Comparison of ENCODE assay signal across 1 cellular context in the genomic region with DNA sequence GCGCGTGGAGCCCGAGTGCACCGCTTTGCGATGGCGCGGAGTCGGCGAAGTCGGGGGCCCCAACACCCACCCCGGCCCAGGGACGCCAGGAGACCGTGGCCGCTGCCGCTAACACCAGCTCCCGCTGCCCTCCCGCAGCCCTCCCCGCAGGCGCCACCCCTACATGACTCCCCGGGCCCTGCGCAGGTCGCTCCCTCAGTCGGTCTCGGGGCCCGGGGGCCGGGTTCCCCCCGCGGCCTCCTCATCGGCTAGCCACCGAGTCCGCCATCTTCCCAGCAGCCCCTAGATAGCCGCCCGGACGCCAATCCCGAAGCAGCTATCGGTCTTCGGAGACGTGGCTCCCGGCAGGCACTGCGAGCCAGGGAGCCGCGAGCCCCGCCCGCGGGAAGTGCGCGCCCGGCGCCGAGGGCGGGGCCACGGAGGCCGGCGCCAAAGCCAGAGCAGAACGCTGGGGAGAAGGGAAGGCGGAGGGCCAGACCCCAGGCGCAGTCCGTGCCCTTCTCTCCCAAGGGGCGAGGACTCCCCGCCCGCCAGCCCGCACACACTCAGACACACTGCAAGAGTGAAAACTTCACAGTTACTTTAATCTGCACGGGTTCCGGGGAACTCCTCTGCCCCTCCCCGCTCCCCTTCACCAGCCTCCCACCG.
A peak's percentile ranks its signal among the peaks of the same experiment; 100 is the strongest.
TF ChIP-seq lines count a peak whose summit lies in the region.

A gene with protein sequence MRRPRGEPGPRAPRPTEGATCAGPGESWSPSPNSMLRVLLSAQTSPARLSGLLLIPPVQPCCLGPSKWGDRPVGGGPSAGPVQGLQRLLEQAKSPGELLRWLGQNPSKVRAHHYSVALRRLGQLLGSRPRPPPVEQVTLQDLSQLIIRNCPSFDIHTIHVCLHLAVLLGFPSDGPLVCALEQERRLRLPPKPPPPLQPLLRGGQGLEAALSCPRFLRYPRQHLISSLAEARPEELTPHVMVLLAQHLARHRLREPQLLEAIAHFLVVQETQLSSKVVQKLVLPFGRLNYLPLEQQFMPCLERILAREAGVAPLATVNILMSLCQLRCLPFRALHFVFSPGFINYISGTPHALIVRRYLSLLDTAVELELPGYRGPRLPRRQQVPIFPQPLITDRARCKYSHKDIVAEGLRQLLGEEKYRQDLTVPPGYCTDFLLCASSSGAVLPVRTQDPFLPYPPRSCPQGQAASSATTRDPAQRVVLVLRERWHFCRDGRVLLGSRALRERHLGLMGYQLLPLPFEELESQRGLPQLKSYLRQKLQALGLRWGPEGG (minus strand): TSS at position 288 of the 648 bp plus-strand sequence. CDS start 43 bp downstream, at position 245.

TF ChIP-seq in HEK293, 187 proteins besides CTCF, POLR2A, EP300 and RAD21 (continued from another document and continues in another):
- TF ChIP-seq ZBTB6 (tag by site-specific recombination; IDR thresholded peaks at IDR 0.05): no peak
- no peak for TF ChIP-seq ZNF555 (tag by site-specific recombination; conservative IDR thresholded peaks at IDR 0.05)
- no peak; the same call in 1 of the 2 replicates for TF ChIP-seq WT1 (tag by site-specific recombination; IDR thresholded peaks at IDR 0.05)
- no peak; the same call in 1 of the 2 replicates for TF ChIP-seq ZNF169 (tag by site-specific recombination; IDR thresholded peaks at IDR 0.05)
- TF ChIP-seq SP7 (tag by site-specific recombination; IDR thresholded peaks at IDR 0.05): 0 out of 2 replicates have a peak, but pooled peaks have one; percentile 34
- TF ChIP-seq ZNF433 (tag by site-specific recombination; IDR thresholded peaks at IDR 0.05; ENCODE audit: low read depth): no peak
- peak; percentile 93 for TF ChIP-seq ZBTB8A (tag by site-specific recombination; IDR thresholded peaks at IDR 0.05)
- TF ChIP-seq, protein P1, sequence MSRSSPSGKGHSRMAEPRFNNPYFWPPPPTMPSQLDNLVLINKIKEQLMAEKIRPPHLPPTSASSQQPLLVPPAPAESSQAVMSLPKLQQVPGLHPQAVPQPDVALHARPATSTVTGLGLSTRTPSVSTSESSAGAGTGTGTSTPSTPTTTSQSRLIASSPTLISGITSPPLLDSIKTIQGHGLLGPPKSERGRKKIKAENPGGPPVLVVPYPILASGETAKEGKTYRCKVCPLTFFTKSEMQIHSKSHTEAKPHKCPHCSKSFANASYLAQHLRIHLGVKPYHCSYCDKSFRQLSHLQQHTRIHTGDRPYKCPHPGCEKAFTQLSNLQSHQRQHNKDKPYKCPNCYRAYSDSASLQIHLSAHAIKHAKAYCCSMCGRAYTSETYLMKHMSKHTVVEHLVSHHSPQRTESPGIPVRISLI (tag by site-specific recombination; IDR thresholded peaks at IDR 0.05): no peak
- TF ChIP-seq, protein P2, sequence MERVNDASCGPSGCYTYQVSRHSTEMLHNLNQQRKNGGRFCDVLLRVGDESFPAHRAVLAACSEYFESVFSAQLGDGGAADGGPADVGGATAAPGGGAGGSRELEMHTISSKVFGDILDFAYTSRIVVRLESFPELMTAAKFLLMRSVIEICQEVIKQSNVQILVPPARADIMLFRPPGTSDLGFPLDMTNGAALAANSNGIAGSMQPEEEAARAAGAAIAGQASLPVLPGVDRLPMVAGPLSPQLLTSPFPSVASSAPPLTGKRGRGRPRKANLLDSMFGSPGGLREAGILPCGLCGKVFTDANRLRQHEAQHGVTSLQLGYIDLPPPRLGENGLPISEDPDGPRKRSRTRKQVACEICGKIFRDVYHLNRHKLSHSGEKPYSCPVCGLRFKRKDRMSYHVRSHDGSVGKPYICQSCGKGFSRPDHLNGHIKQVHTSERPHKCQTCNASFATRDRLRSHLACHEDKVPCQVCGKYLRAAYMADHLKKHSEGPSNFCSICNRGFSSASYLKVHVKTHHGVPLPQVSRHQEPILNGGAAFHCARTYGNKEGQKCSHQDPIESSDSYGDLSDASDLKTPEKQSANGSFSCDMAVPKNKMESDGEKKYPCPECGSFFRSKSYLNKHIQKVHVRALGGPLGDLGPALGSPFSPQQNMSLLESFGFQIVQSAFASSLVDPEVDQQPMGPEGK (tag by site-specific recombination; IDR thresholded peaks at IDR 0.05): peak; percentile 92
- TF ChIP-seq ZNF19 (tag by site-specific recombination; IDR thresholded peaks at IDR 0.05; ENCODE audit: low read depth): no peak
- TF ChIP-seq ZNF549 (tag by site-specific recombination; IDR thresholded peaks at IDR 0.05): no peak
- no peak for TF ChIP-seq GLIS1 (tag by site-specific recombination; IDR thresholded peaks at IDR 0.05)
- no peak for TF ChIP-seq ZNF626 (tag by site-specific recombination; IDR thresholded peaks at IDR 0.05)
- no peak for TF ChIP-seq ZNF121 (tag by site-specific recombination; IDR thresholded peaks at IDR 0.05)
- TF ChIP-seq ZNF701 (tag by site-specific recombination; IDR thresholded peaks at IDR 0.05): no peak
- peak; percentile 72 for TF ChIP-seq ZNF335 (tag by site-specific recombination; conservative IDR thresholded peaks at IDR 0.05)
- TF ChIP-seq ZNF274 (IDR thresholded peaks at IDR 0.05; ENCODE audit: low read length): no peak
- no peak for TF ChIP-seq ZNF274 (tag by site-specific recombination; IDR thresholded peaks at IDR 0.05; ENCODE audit: borderline replicate concordance)
- TF ChIP-seq ZNF211 (tag by site-specific recombination; IDR thresholded peaks at IDR 0.05; ENCODE audit: low read depth): no peak
- TF ChIP-seq KLF10 (tag by site-specific recombination; IDR thresholded peaks at IDR 0.05): no peak; the same call in 1 of the 2 replicates
- TF ChIP-seq SCRT1 (tag by site-specific recombination; IDR thresholded peaks at IDR 0.05; ENCODE audit: borderline replicate concordance): no peak
- TF ChIP-seq ZNF221 (tag by site-specific recombination; IDR thresholded peaks at IDR 0.05; ENCODE audit: borderline replicate concordance): no peak
- no peak for TF ChIP-seq ZNF518A (tag by site-specific recombination; conservative IDR thresholded peaks at IDR 0.05; ENCODE audit: low read depth)
- no peak for TF ChIP-seq ZBTB48 (tag by site-specific recombination; IDR thresholded peaks at IDR 0.05)
- 0 out of 2 replicates have a peak, but pooled peaks have one; percentile 6 for TF ChIP-seq KLF16 (tag by site-specific recombination; IDR thresholded peaks at IDR 0.05)
- TF ChIP-seq HIC1 (tag by site-specific recombination; IDR thresholded peaks at IDR 0.05): no peak
- TF ChIP-seq ZBTB1 (tag by site-specific recombination; IDR thresholded peaks at IDR 0.05): no peak
- no peak for TF ChIP-seq HOXD13 (CRISPR knock-in tag; IDR thresholded peaks at IDR 0.05; ENCODE audit: borderline replicate concordance)
- no peak for TF ChIP-seq KLF1 (tag by site-specific recombination; IDR thresholded peaks at IDR 0.05)
- TF ChIP-seq ZNF692 (tag by site-specific recombination; IDR thresholded peaks at IDR 0.05): no peak; the same call in 1 of the 2 replicates
- TF ChIP-seq ZBTB7A (tag by site-specific recombination; IDR thresholded peaks at IDR 0.05; ENCODE audit: low read depth): peak; percentile 86
- TF ChIP-seq ZNF792 (tag by site-specific recombination; IDR thresholded peaks at IDR 0.05): no peak
- TF ChIP-seq ZNF140 (tag by site-specific recombination; IDR thresholded peaks at IDR 0.05): no peak
- TF ChIP-seq ZNF175 (tag by site-specific recombination; IDR thresholded peaks at IDR 0.05): no peak
- TF ChIP-seq ZNF133 (tag by site-specific recombination; IDR thresholded peaks at IDR 0.05): no peak
- no peak for TF ChIP-seq ZBTB49 (tag by site-specific recombination; IDR thresholded peaks at IDR 0.05; ENCODE audit: low read depth)
- no peak for TF ChIP-seq ZNF488 (tag by site-specific recombination; IDR thresholded peaks at IDR 0.05)
- TF ChIP-seq ZNF704 (tag by site-specific recombination; IDR thresholded peaks at IDR 0.05): no peak
